In genomic region chrY:7289889-7290853, GRCh38 we compare ENCODE assay signal across 13 cellular contexts.
DNase-seq lines count a peak whose midpoint lies in the region; ATAC-seq and TF ChIP-seq lines count a peak whose summit lies in the region.
"Had no signal": no experiment of that assay in that cellular context is flagged by ENCODE, and none has a peak within 500 bp of the region (broad histone marks: within the 10 kb centered on the region; RNA-seq: fewer than 3 reads in every experiment).

No MANE protein-coding gene starts in this region.

- H3K27me3 Mint-ChIP-seq in activated T-helper 2 cell treated with anti-CD3 and anti-CD28 coated beads, Interferon-gamma antibody, Interleukin-2, Interleukin-4, amounts not matched to agents 10 μg/mL and 5 μg/mL and 100 μg/mL, durations not matched to agents 14 hours and 24 hours and 36 hours (ENCODE audit: low read depth) = no peaks in the 10 kb centered on the region
- no peaks in the 10 kb centered on the region for H3K27me3 Mint-ChIP-seq in progenitor cell of endocrine pancreas
- H3K27me3 Mint-ChIP-seq: T-cell had no signal

- H3K36me3 Mint-ChIP-seq in activated T-helper 2 cell treated with anti-CD3 and anti-CD28 coated beads, Interferon-gamma antibody, Interleukin-2, Interleukin-4, amounts not matched to agents 10 μg/mL and 5 μg/mL and 100 μg/mL, durations not matched to agents 14 hours and 24 hours and 36 hours (ENCODE audit: low read depth) = peaks cover 48% of the 10 kb centered on the region
- no peaks in the 10 kb centered on the region for H3K36me3 Mint-ChIP-seq in progenitor cell of endocrine pancreas (ENCODE audit: insufficient read depth)

- peaks cover 40% of the 10 kb centered on the region for H3K4me1 Mint-ChIP-seq in activated T-helper 2 cell treated with anti-CD3 and anti-CD28 coated beads, Interferon-gamma antibody, Interleukin-2, Interleukin-4, amounts not matched to agents 10 μg/mL and 5 μg/mL and 100 μg/mL, durations not matched to agents 14 hours and 24 hours and 36 hours (ENCODE audit: low read depth)
- no peaks in the 10 kb centered on the region for H3K4me1 Mint-ChIP-seq in progenitor cell of endocrine pancreas (ENCODE audit: low read depth)

- peak; percentile 69 for ATAC-seq in HG03103 (IDR thresholded peaks at IDR 0.05; ENCODE audit: low read depth, unreplicated experiment)
- ATAC-seq: left colon had no signal

- no peaks in the 10 kb centered on the region for H3K9me3 Mint-ChIP-seq in activated T-helper 2 cell treated with anti-CD3 and anti-CD28 coated beads, Interferon-gamma antibody, Interleukin-2, Interleukin-4, amounts not matched to agents 10 μg/mL and 5 μg/mL and 100 μg/mL, durations not matched to agents 14 hours and 24 hours and 36 hours
- H3K9me3 Mint-ChIP-seq in progenitor cell of endocrine pancreas (ENCODE audit: low read depth) = no peaks in the 10 kb centered on the region
- H3K9me3 Mint-ChIP-seq: T-cell had no signal

- H3K27ac ChIP-seq in urinary bladder (ENCODE audit: low read depth) = peak overlapping the region; percentile 50
- no peak overlapping the region for H3K27ac ChIP-seq in suprapubic skin
- H3K27ac ChIP-seq: colonic mucosa, tibial artery had no signal

- H3K36me3 ChIP-seq in urinary bladder (ENCODE audit: insufficient read depth) (no peaks in the 10 kb centered on the region), suprapubic skin (peaks cover 2% of the 10 kb centered on the region)
- H3K36me3 ChIP-seq: colonic mucosa, tibial artery had no signal

- TF ChIP-seq CTCF in suprapubic skin (IDR thresholded peaks at IDR 0.05) (no peak), progenitor cell of endocrine pancreas (IDR thresholded peaks at IDR 0.05; ENCODE audit: unreplicated experiment) (no peak)

- peak overlapping the region; percentile 92 for H3K27ac Mint-ChIP-seq in activated T-helper 2 cell treated with anti-CD3 and anti-CD28 coated beads, Interferon-gamma antibody, Interleukin-2, Interleukin-4, amounts not matched to agents 10 μg/mL and 5 μg/mL and 100 μg/mL, durations not matched to agents 14 hours and 24 hours and 36 hours
- no peak overlapping the region for H3K27ac Mint-ChIP-seq in progenitor cell of endocrine pancreas

- no peak for TF ChIP-seq EP300 in suprapubic skin (IDR thresholded peaks at IDR 0.05)

- no peak for TF ChIP-seq POLR2A in suprapubic skin (IDR thresholded peaks at IDR 0.05)

- H3K27me3 ChIP-seq in suprapubic skin = no peaks in the 10 kb centered on the region
- H3K27me3 ChIP-seq: colonic mucosa, tibial artery had no signal

- intact Hi-C loops in activated T-helper 2 cell treated with anti-CD3 and anti-CD28 coated beads, Interferon-gamma antibody, Interleukin-2, Interleukin-4, amounts not matched to agents 10 μg/mL and 5 μg/mL and 100 μg/mL, durations not matched to agents 14 hours and 24 hours and 36 hours (cut with micrococcal nuclease) = loop anchor here (2.0 to 5.0 kb wide), 2 partner anchors 15 to 37 kb away; no protein-coding TSS in a partner anchor

- H3K4me3 ChIP-seq in urinary bladder (ENCODE audit: low read depth, low read length) (no peak overlapping the region), suprapubic skin (no peak overlapping the region)
- H3K4me3 ChIP-seq: colonic mucosa, tibial artery had no signal

- peak; percentile 16 for DNase-seq in activated naive CD4-positive, alpha-beta T cell treated with Interleukin-2 at 50 U/mL for 16 hours
- no peak for DNase-seq in activated naive CD4-positive, alpha-beta T cell (lab: John Stamatoyannopoulos, UW)
- DNase-seq in activated T-helper 2 cell treated with anti-CD3 and anti-CD28 coated beads, Interferon-gamma antibody, Interleukin-2, Interleukin-4, amounts not matched to agents 10 μg/mL and 5 μg/mL and 100 μg/mL, durations not matched to agents 14 hours and 24 hours and 36 hours (ENCODE audit: low spot score) = no peak
- DNase-seq in NCI-H510A treated with DMSO at 0.1 percent for 48 hours (lab: John Stamatoyannopoulos, UW) (no peak), suprapubic skin (ENCODE audit: low spot score in 2 of 2) (no peak), progenitor cell of endocrine pancreas (ENCODE audit: low spot score, unreplicated experiment) (no peak)
- DNase-seq: colonic mucosa, left colon, MM.1S, T-cell, tibial artery had no signal

- peak overlapping the region; percentile 63 for H3K4me3 Mint-ChIP-seq in activated T-helper 2 cell treated with anti-CD3 and anti-CD28 coated beads, Interferon-gamma antibody, Interleukin-2, Interleukin-4, amounts not matched to agents 10 μg/mL and 5 μg/mL and 100 μg/mL, durations not matched to agents 14 hours and 24 hours and 36 hours (ENCODE audit: low read depth)
- H3K4me3 Mint-ChIP-seq in progenitor cell of endocrine pancreas (ENCODE audit: low read depth) = no peak overlapping the region

- H3K4me1 ChIP-seq in urinary bladder (ENCODE audit: insufficient read depth) (no peaks in the 10 kb centered on the region), suprapubic skin (peaks cover 2% of the 10 kb centered on the region)
- H3K4me1 ChIP-seq: colonic mucosa, tibial artery had no signal

- no peaks in the 10 kb centered on the region for H3K9me3 ChIP-seq in suprapubic skin
- H3K9me3 ChIP-seq: colonic mucosa, tibial artery had no signal

- WGBS in urinary bladder = 45% methylated on average over 10 of the region's 10 CpGs
- no CpG with 5 or more reads among the region's 10 CpGs for WGBS in suprapubic skin
